33 cellular contexts compared by ENCODE assay signal in the genomic region with DNA sequence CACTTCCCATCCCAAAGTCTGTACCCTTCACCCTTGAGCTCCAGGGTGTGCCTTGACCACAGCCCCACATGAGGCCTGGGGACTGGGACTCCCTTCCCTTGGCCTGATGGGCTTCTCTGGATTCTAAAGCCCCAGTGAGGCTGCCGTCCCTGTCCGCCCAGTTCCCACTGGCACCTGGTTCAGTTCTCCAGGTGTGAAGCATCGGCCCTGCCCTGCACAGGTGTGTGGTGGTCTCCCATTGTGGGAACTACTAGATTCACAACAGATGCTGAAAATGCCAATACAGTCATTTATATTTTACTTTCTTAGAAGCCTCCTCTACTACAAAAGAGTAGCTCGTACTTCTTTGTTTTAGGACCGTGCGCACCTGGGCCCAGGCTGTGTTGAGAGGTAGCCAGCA.
"Had no signal": no experiment of that assay in that cellular context is flagged by ENCODE, and none has a peak within 500 bp of the region (broad histone marks: within the 10 kb centered on the region; RNA-seq: fewer than 3 reads in every experiment).

No MANE protein-coding gene starts in this region.

- H3K4me3 ChIP-seq: adrenal gland, body of pancreas, breast epithelium, MG63, Peyer's patch, SJSA1 had no signal

- ATAC-seq: activated CD8-positive, alpha-beta T cell treated with anti-CD3 and anti-CD28 coated beads for 36 hours; activated T-helper 17 cell treated with anti-CD3 and anti-CD28 coated beads, Interleukin-2, amount 50 U/mL, for 72 hours; body of pancreas; PC-3 had no signal

- H3K4me1 ChIP-seq: adrenal gland, body of pancreas, breast epithelium, SJSA1 had no signal

- H3K4me3 Mint-ChIP-seq: activated CD4-positive, alpha-beta T cell treated with anti-CD3 and anti-CD28 coated beads, Interleukin-2, amount 10 ng/mL, durations not matched to agents 24 days and 14 days; activated CD8-positive, alpha-beta T cell treated with anti-CD3 and anti-CD28 coated beads for 36 hours; activated naive CD4-positive, alpha-beta T cell treated with anti-CD3 and anti-CD28 coated beads, Interleukin-2, amount 50 U/mL, for 24 hours; activated T-helper 17 cell treated with anti-CD3 and anti-CD28 coated beads, Interleukin-2, amount 50 U/mL, for 72 hours; T-helper 1 cell treated with Interleukin-12 subunit alpha and Interleukin-12 subunit beta and Interleukin-4 antibody, amounts not matched to agents 30 μg/mL and 1 μg/mL, for 36 hours; T-helper 2 cell treated with Interferon-gamma antibody and Interleukin-4, amounts not matched to agents 5 μg/mL and 100 μg/mL, for 36 hours had no signal

- H3K27ac Mint-ChIP-seq: activated CD4-positive, alpha-beta T cell treated with anti-CD3 and anti-CD28 coated beads, Interleukin-2, amount 10 ng/mL, durations not matched to agents 24 days and 14 days; activated CD8-positive, alpha-beta T cell treated with anti-CD3 and anti-CD28 coated beads for 36 hours; activated naive CD4-positive, alpha-beta T cell treated with anti-CD3 and anti-CD28 coated beads, Interleukin-2, amount 50 U/mL, for 24 hours; activated T-helper 17 cell treated with anti-CD3 and anti-CD28 coated beads, Interleukin-2, amount 50 U/mL, for 72 hours; T-helper 1 cell treated with Interleukin-12 subunit alpha and Interleukin-12 subunit beta and Interleukin-4 antibody, amounts not matched to agents 30 μg/mL and 1 μg/mL, for 36 hours; T-helper 2 cell treated with Interferon-gamma antibody and Interleukin-4, amounts not matched to agents 5 μg/mL and 100 μg/mL, for 36 hours had no signal

- H3K27ac ChIP-seq: adrenal gland, body of pancreas, breast epithelium, SJSA1 had no signal

- H3K4me2 ChIP-seq: SK-N-SH had no signal

- H3K4me1 Mint-ChIP-seq: activated CD4-positive, alpha-beta T cell treated with anti-CD3 and anti-CD28 coated beads, Interleukin-2, amount 10 ng/mL, durations not matched to agents 24 days and 14 days; activated naive CD4-positive, alpha-beta T cell treated with anti-CD3 and anti-CD28 coated beads, Interleukin-2, amount 50 U/mL, for 24 hours; activated T-helper 17 cell treated with anti-CD3 and anti-CD28 coated beads, Interleukin-2, amount 50 U/mL, for 72 hours had no signal

- DNase-seq: activated CD4-positive, alpha-beta T cell treated with anti-CD3 and anti-CD28 coated beads, Interleukin-2, amount 50 U/mL, for 4 hours; activated CD8-positive, alpha-beta memory T cell treated with anti-CD3 and anti-CD28 coated beads, Interleukin-2, amount 50 U/mL, for 4 hours; activated CD8-positive, alpha-beta T cell treated with anti-CD3 and anti-CD28 coated beads for 36 hours; activated effector memory CD4-positive, alpha-beta T cell treated with anti-CD3 and anti-CD28 coated beads, Interleukin-2, amount 50 U/mL, for 16 hours; activated naive CD4-positive, alpha-beta T cell; activated T-cell treated with anti-CD3 and anti-CD28 coated beads for 4 hours; activated T-cell treated with anti-CD3 and anti-CD28 coated beads, Interleukin-2, amount 50 U/mL, for 48 hours; adrenal gland; body of pancreas; Kasumi-1; KBM-7; MG63; NCI-H1048; NCI-H1105 treated with DMSO at 0.1 percent for 48 hours; NCI-H1436 treated with DMSO at 0.1 percent for 48 hours; NCI-H1694 treated with DMSO at 0.1 percent for 48 hours; NCI-H2029; NCI-H345; NCI-H524 treated with DMSO at 0.1 percent for 48 hours; NCI-H748 treated with DMSO at 0.1 percent for 48 hours; NK-92 treated with Interleukin-12 subunit alpha and Interleukin-12 subunit beta, amount 100 ng/mL, for 24 hours; PC-3; RPMI8226; SHP77 treated with DMSO at 0.1 percent for 48 hours; SK-N-SH had no signal

- H3K27me3 ChIP-seq: adrenal gland, body of pancreas, breast epithelium, MG63, Peyer's patch had no signal

- H3K9me3 ChIP-seq: adrenal gland, body of pancreas, breast epithelium, MG63, Peyer's patch, SJSA1, SK-N-SH had no signal

- H3K36me3 Mint-ChIP-seq: activated naive CD4-positive, alpha-beta T cell treated with anti-CD3 and anti-CD28 coated beads, Interleukin-2, amount 50 U/mL, for 24 hours had no signal

- H3K36me3 ChIP-seq: adrenal gland, breast epithelium, MG63, Peyer's patch, SJSA1 had no signal

- H3K9me3 Mint-ChIP-seq: activated CD4-positive, alpha-beta T cell treated with anti-CD3 and anti-CD28 coated beads, Interleukin-2, amount 10 ng/mL, durations not matched to agents 24 days and 14 days; activated CD8-positive, alpha-beta T cell treated with anti-CD3 and anti-CD28 coated beads for 36 hours; activated naive CD4-positive, alpha-beta T cell treated with anti-CD3 and anti-CD28 coated beads, Interleukin-2, amount 50 U/mL, for 24 hours; activated T-helper 17 cell treated with anti-CD3 and anti-CD28 coated beads, Interleukin-2, amount 50 U/mL, for 72 hours; T-helper 1 cell treated with Interleukin-12 subunit alpha and Interleukin-12 subunit beta and Interleukin-4 antibody, amounts not matched to agents 30 μg/mL and 1 μg/mL, for 36 hours; T-helper 2 cell treated with Interferon-gamma antibody and Interleukin-4, amounts not matched to agents 5 μg/mL and 100 μg/mL, for 36 hours had no signal

- H3K9ac ChIP-seq: SK-N-SH had no signal

- H3K27me3 Mint-ChIP-seq: activated naive CD4-positive, alpha-beta T cell treated with anti-CD3 and anti-CD28 coated beads, Interleukin-2, amount 50 U/mL, for 24 hours had no signal

- H3K9me2 ChIP-seq: SK-N-SH had no signal
